In genomic region chr17:79838541-79839274, GRCh38 we compare ENCODE assay signal across 8 cellular contexts. TPM values are rescaled to one million over a fixed set of nuclear protein-coding genes. Genes with fewer than 3 reads are reported as not detected.
DNase-seq lines count a peak whose midpoint lies in the region; ATAC-seq and TF ChIP-seq lines count a peak whose summit lies in the region.

No MANE protein-coding gene starts in this region.

- H3K4me3 ChIP-seq in epithelial cell of proximal tubule (ENCODE audit: low read depth, low read length) (peak overlapping the region; percentile 84), muscle layer of colon (ENCODE audit: low read depth in 1 of 2, low read length in 2 of 2) (peak overlapping the region; percentile 62 to 81), thyroid gland (replicated peaks in 1 of 3) (peak overlapping the region; percentile 58 to 86 (median 67))

- TF ChIP-seq CTCF in epithelial cell of proximal tubule (conservative IDR thresholded peaks at IDR 0.05; ENCODE audit: low read depth, low read length), result peak; percentile 3
- peak in 1 of 6 experiments; percentile 22 for TF ChIP-seq CTCF in thyroid gland (IDR thresholded peaks at IDR 0.05)

- DNase-seq in NCI-H82 (lab: John Stamatoyannopoulos, UW), result peak; percentile 78
- no peak for DNase-seq in NCI-H82 treated with DMSO at 0.1 percent for 48 hours (lab: John Stamatoyannopoulos, UW; ENCODE audit: unreplicated experiment)
- peak; percentile 33 for DNase-seq in NCI-H748 treated with DMSO at 0.1 percent for 48 hours (lab: John Stamatoyannopoulos, UW)
- DNase-seq in activated T-cell treated with anti-CD3 and anti-CD28 coated beads for 24 hours (ENCODE audit: low read depth), result peak; percentile 38
- DNase-seq in epithelial cell of proximal tubule (ENCODE audit: low read depth), result no peak
- DNase-seq in thyroid gland, result peak; percentile 51 to 58

- 0 to 1% methylated on average over 14 to 22 of the region's 67 CpGs for WGBS in thyroid gland, 2 donors

- H3K27me3 ChIP-seq in muscle layer of colon (ENCODE audit: control insufficient read depth in 1 of 2, insufficient read depth in 2 of 2, low read length in 2 of 2), result peaks cover 32 to 42% of the 10 kb centered on the region in 2 donors
- peaks cover 27% of the 10 kb centered on the region for H3K27me3 ChIP-seq in thyroid gland

- H3K9me3 ChIP-seq in muscle layer of colon (ENCODE audit: low read length), result no peaks in the 10 kb centered on the region
- no peaks in the 10 kb centered on the region for H3K9me3 ChIP-seq in thyroid gland

- peak; percentile 9 for ATAC-seq in HG02938 (IDR thresholded peaks at IDR 0.05; ENCODE audit: unreplicated experiment)

- H3K4me1 ChIP-seq in muscle layer of colon (ENCODE audit: insufficient read depth, low read length), result peaks cover 47% of the 10 kb centered on the region
- H3K4me1 ChIP-seq in thyroid gland, result peaks cover 50 to 61% of the 10 kb centered on the region in 2 donors

- peaks cover 8% of the 10 kb centered on the region for H3K36me3 ChIP-seq in muscle layer of colon (ENCODE audit: insufficient read depth, low read length)
- H3K36me3 ChIP-seq in thyroid gland, result peaks cover 15 to 16% of the 10 kb centered on the region in 2 donors

- H3K27ac ChIP-seq in muscle layer of colon (ENCODE audit: low read depth, low read length) (peak overlapping the region; percentile 97), thyroid gland (peak overlapping the region; percentile 90 to 97 (median 93))

- peak in 1 of 2 donors; percentile 36 for TF ChIP-seq POLR2A in thyroid gland (IDR thresholded peaks at IDR 0.05)

- H3K9ac ChIP-seq in muscle layer of colon (ENCODE audit: low read length), result peak overlapping the region; percentile 70

- intact Hi-C loops in thyroid gland (cut with DNase I), result no loop called here

RNA-seq across cellular contexts. Expression of gene CBX4, which starts 0.5 kb away (rescaled TPM):
- 4.8 and 7.4 TPM in 2 replicates for total RNA-seq in epithelial cell of proximal tubule
- total RNA-seq in thyroid gland, result 10 to 100 TPM in 3 of 4 donors, 1 to 10 TPM in 1; 5.6 to 17.2 (median 13.5) TPM

RNA-seq across cellular contexts. Expression of gene CBX8, which starts 41.8 kb away (rescaled TPM):
- total RNA-seq in epithelial cell of proximal tubule (3.5 and 4.1 TPM in 2 replicates), thyroid gland (1 to 10 TPM; 1.7 to 3.5 (median 2.7) TPM)

Comparison
In these comparisons a context has a peak if more than half of its experiments do, and no peak if none do; other contexts are left out.
1. DNase-seq: peak in NCI-H82 (single experiment), NCI-H748 treated with DMSO at 0.1 percent for 48 hours (single experiment), activated T-cell treated with anti-CD3 and anti-CD28 coated beads for 24 hours (single experiment) and thyroid gland (2 of 2); none in NCI-H82 treated with DMSO at 0.1 percent for 48 hours (single experiment) and epithelial cell of proximal tubule (single experiment).
2. Peak in every context shown above with its lines, with median percentiles within 50 percentile points of each other: H3K4me3 ChIP-seq.